ENCODE assay signal across 1 cellular context in the genomic region with DNA sequence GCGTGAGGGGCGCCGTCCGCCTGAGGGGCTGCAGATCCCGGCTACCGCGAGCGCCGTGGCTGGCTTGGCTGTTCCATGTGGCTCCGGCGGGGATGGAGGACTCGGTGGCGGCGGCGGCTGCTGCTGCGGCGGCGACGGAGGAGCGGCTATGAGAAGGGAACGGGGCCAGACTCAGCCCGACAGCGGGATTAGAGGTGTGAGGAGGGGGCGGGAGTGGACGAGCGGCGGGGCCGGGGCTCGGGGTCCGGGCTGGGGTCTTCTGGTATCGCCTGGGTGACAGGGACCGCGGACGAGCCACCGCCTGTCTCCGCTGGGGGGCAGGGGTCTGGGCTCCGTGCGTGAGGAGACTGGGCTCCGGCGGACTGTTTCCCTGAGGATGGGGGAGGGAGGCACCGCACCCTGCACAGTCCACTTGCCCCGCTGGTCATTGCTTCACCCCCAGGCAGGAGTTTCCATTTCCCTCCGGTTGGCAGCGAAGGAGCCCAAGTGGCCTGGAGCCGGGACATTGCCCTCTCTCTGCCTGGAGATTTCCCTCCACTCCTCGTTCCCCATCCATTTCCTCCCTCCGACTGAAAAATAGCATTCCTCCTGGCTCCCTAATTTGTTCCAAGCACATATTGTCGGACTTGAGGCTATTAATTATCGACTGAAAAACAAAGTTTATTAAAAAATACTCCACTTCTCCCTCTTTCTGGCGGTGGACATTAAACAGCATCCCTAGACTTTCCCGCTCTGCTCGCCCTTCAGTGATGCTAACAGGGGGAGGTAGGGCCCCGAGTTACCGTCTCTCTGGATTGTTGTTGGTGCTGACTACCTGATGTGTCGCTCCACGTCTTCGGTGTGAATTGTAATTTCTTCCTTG.
A peak's percentile ranks its signal among the peaks of the same experiment; 100 is the strongest.
TF ChIP-seq lines count a peak whose summit lies in the region.

No MANE protein-coding gene starts in this region.

TF ChIP-seq in HepG2, 621 proteins besides CTCF, POLR2A, EP300 and RAD21 (continued from another document and continues in another):
- TF ChIP-seq, protein P1, sequence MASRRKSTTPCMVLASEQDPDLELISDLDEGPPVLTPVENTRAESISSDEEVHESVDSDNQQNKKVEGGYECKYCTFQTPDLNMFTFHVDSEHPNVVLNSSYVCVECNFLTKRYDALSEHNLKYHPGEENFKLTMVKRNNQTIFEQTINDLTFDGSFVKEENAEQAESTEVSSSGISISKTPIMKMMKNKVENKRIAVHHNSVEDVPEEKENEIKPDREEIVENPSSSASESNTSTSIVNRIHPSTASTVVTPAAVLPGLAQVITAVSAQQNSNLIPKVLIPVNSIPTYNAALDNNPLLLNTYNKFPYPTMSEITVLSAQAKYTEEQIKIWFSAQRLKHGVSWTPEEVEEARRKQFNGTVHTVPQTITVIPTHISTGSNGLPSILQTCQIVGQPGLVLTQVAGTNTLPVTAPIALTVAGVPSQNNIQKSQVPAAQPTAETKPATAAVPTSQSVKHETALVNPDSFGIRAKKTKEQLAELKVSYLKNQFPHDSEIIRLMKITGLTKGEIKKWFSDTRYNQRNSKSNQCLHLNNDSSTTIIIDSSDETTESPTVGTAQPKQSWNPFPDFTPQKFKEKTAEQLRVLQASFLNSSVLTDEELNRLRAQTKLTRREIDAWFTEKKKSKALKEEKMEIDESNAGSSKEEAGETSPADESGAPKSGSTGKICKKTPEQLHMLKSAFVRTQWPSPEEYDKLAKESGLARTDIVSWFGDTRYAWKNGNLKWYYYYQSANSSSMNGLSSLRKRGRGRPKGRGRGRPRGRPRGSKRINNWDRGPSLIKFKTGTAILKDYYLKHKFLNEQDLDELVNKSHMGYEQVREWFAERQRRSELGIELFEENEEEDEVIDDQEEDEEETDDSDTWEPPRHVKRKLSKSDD (CRISPR knock-in tag; IDR thresholded peaks at IDR 0.05; ENCODE audit: low read depth) = no peak
- peak; percentile 63 for TF ChIP-seq ZFY (CRISPR knock-in tag; IDR thresholded peaks at IDR 0.05)
- TF ChIP-seq, protein P2, sequence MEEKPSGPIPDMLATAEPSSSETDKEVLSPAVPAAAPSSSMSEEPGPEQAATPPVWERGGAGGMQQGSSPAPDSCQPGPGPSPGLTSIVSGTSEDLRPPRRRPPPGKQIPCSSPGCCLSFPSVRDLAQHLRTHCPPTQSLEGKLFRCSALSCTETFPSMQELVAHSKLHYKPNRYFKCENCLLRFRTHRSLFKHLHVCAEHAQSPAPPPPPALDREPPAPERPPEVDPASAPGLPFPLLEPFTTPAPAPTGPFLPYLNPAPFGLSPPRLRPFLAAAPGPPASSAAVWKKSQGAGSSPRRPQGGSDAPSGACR (CRISPR knock-in tag; IDR thresholded peaks at IDR 0.05) = no peak
- TF ChIP-seq SIN3A (IDR thresholded peaks at IDR 0.05; ENCODE audit: borderline replicate concordance, low read depth, low read length) = peak; percentile 70; the same call in 1 of the 2 replicates
- TF ChIP-seq SSRP1 (CRISPR knock-in tag; IDR thresholded peaks at IDR 0.05) = peak; percentile 98
- TF ChIP-seq, protein P3, sequence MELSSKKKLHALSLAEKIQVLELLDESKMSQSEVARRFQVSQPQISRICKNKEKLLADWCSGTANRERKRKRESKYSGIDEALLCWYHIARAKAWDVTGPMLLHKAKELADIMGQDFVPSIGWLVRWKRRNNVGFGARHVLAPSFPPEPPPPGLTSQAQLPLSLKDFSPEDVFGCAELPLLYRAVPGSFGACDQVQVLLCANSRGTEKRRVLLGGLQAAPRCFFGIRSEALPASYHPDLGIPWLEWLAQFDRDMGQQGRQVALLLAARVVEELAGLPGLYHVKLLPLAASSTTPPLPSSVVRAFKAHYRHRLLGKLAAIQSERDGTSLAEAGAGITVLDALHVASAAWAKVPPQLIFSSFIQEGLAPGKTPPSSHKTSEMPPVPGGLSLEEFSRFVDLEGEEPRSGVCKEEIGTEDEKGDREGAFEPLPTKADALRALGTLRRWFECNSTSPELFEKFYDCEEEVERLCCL (CRISPR knock-in tag; IDR thresholded peaks at IDR 0.05; ENCODE audit: borderline replicate concordance) = no peak
- no peak for TF ChIP-seq NONO (IDR thresholded peaks at IDR 0.05)
- TF ChIP-seq NONO (CRISPR knock-in tag; conservative IDR thresholded peaks at IDR 0.05) = peak; percentile 28
- TF ChIP-seq KMT2B (CRISPR knock-in tag; IDR thresholded peaks at IDR 0.05) = peak; percentile 19; the same call in 1 of the 2 replicates
- 0 out of 2 replicates have a peak, but pooled peaks have one; percentile 14 for TF ChIP-seq ATF7-NPFF (CRISPR knock-in tag; IDR thresholded peaks at IDR 0.05; ENCODE audit: low read depth)
- 0 out of 2 replicates have a peak, but pooled peaks have one; percentile 68 for TF ChIP-seq TEAD2 (CRISPR knock-in tag; IDR thresholded peaks at IDR 0.05)
- TF ChIP-seq ZFP37 (CRISPR knock-in tag; IDR thresholded peaks at IDR 0.05; ENCODE audit: borderline replicate concordance) = no peak
- TF ChIP-seq MTF1 (CRISPR knock-in tag; IDR thresholded peaks at IDR 0.05) = no peak
- 0 out of 2 replicates have a peak, but pooled peaks have one; percentile 9 for TF ChIP-seq ZNF335 (CRISPR knock-in tag; IDR thresholded peaks at IDR 0.05)
- TF ChIP-seq RBM39 (IDR thresholded peaks at IDR 0.05; ENCODE audit: low read depth, low read length, poor library complexity, severe bottlenecking) = no peak
- TF ChIP-seq ZNF101 (CRISPR knock-in tag; IDR thresholded peaks at IDR 0.05; ENCODE audit: borderline replicate concordance, low read depth) = no peak
- peak; percentile 66 for TF ChIP-seq ZNF292 (CRISPR knock-in tag; IDR thresholded peaks at IDR 0.05; ENCODE audit: borderline replicate concordance, low read depth)
- TF ChIP-seq NR1H2 (CRISPR knock-in tag; IDR thresholded peaks at IDR 0.05; ENCODE audit: borderline replicate concordance, low read depth) = 0 out of 2 replicates have a peak, but pooled peaks have one; percentile 53
- 0 out of 2 replicates have a peak, but pooled peaks have one; percentile 25 for TF ChIP-seq E2F5 (CRISPR knock-in tag; conservative IDR thresholded peaks at IDR 0.05)
- no peak for TF ChIP-seq ARNTL (CRISPR knock-in tag; IDR thresholded peaks at IDR 0.05)
- no peak for TF ChIP-seq ZNF749 (CRISPR knock-in tag; IDR thresholded peaks at IDR 0.05; ENCODE audit: borderline replicate concordance)
- no peak for TF ChIP-seq ZNF430 (CRISPR knock-in tag; IDR thresholded peaks at IDR 0.05)
- TF ChIP-seq PPARG (CRISPR knock-in tag; conservative IDR thresholded peaks at IDR 0.05) = 0 out of 2 replicates have a peak, but pooled peaks have one; percentile 19
- TF ChIP-seq HNRNPH1 (optimal IDR thresholded peaks at IDR 0.05; ENCODE audit: low read depth, low read length) = peak; percentile 7
- no peak for TF ChIP-seq PRMT3 (CRISPR knock-in tag; IDR thresholded peaks at IDR 0.05; ENCODE audit: borderline replicate concordance, low read depth)
- no peak for TF ChIP-seq ZNF383 (CRISPR knock-in tag; IDR thresholded peaks at IDR 0.05; ENCODE audit: borderline replicate concordance)
- TF ChIP-seq TFE3 (CRISPR knock-in tag; IDR thresholded peaks at IDR 0.05) = no peak; the same call in none of the 2 replicates
- peak; percentile 66; the same call in 1 of the 2 replicates for TF ChIP-seq SP4 (CRISPR knock-in tag; IDR thresholded peaks at IDR 0.05)
- TF ChIP-seq HOXA3 (CRISPR knock-in tag; IDR thresholded peaks at IDR 0.05) = peak; percentile 45
- peak; percentile 55 for TF ChIP-seq FOSL2 (CRISPR knock-in tag; IDR thresholded peaks at IDR 0.05)
- peak; percentile 31; the same call in 1 of the 2 replicates for TF ChIP-seq RFXANK (CRISPR knock-in tag; IDR thresholded peaks at IDR 0.05)
- no peak for TF ChIP-seq TOE1 (CRISPR knock-in tag; IDR thresholded peaks at IDR 0.05)
- peak; percentile 45 for TF ChIP-seq MAX (IDR thresholded peaks at IDR 0.05)
- TF ChIP-seq MAZ (IDR thresholded peaks at IDR 0.05; ENCODE audit: borderline replicate concordance, low read depth, low read length) = peak; percentile 47; the same call in 1 of the 2 replicates
- peak; percentile 64; the same call in 1 of the 2 replicates for TF ChIP-seq MAZ (CRISPR knock-in tag; IDR thresholded peaks at IDR 0.05; ENCODE audit: low read depth)
- peak; percentile 45; the same call in 1 of the 2 replicates for TF ChIP-seq ZSCAN9 (CRISPR knock-in tag; IDR thresholded peaks at IDR 0.05; ENCODE audit: borderline replicate concordance)
- peak; percentile 91 for TF ChIP-seq BRD4 (CRISPR knock-in tag; IDR thresholded peaks at IDR 0.05)
- no peak for TF ChIP-seq ZNF530 (CRISPR knock-in tag; IDR thresholded peaks at IDR 0.05; ENCODE audit: low read depth)
- TF ChIP-seq, protein P4, sequence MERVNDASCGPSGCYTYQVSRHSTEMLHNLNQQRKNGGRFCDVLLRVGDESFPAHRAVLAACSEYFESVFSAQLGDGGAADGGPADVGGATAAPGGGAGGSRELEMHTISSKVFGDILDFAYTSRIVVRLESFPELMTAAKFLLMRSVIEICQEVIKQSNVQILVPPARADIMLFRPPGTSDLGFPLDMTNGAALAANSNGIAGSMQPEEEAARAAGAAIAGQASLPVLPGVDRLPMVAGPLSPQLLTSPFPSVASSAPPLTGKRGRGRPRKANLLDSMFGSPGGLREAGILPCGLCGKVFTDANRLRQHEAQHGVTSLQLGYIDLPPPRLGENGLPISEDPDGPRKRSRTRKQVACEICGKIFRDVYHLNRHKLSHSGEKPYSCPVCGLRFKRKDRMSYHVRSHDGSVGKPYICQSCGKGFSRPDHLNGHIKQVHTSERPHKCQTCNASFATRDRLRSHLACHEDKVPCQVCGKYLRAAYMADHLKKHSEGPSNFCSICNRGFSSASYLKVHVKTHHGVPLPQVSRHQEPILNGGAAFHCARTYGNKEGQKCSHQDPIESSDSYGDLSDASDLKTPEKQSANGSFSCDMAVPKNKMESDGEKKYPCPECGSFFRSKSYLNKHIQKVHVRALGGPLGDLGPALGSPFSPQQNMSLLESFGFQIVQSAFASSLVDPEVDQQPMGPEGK (CRISPR knock-in tag; IDR thresholded peaks at IDR 0.05) = peak; percentile 75
- peak; percentile 60; the same call in 1 of the 2 replicates for TF ChIP-seq ISL2 (CRISPR knock-in tag; IDR thresholded peaks at IDR 0.05)
- no peak for TF ChIP-seq ZNF329 (CRISPR knock-in tag; IDR thresholded peaks at IDR 0.05; ENCODE audit: low read depth)
- TF ChIP-seq ZBTB34 (CRISPR knock-in tag; IDR thresholded peaks at IDR 0.05) = 0 out of 2 replicates have a peak, but pooled peaks have one; percentile 14
- peak; percentile 56; the same call in 1 of the 2 replicates for TF ChIP-seq BORCS8-MEF2B (CRISPR knock-in tag; IDR thresholded peaks at IDR 0.05)
- TF ChIP-seq ZNF232 (CRISPR knock-in tag; IDR thresholded peaks at IDR 0.05; ENCODE audit: borderline replicate concordance) = no peak
- peak; percentile 68; the same call in 1 of the 2 replicates for TF ChIP-seq ZNF12 (CRISPR knock-in tag; IDR thresholded peaks at IDR 0.05)
- TF ChIP-seq, protein P5, sequence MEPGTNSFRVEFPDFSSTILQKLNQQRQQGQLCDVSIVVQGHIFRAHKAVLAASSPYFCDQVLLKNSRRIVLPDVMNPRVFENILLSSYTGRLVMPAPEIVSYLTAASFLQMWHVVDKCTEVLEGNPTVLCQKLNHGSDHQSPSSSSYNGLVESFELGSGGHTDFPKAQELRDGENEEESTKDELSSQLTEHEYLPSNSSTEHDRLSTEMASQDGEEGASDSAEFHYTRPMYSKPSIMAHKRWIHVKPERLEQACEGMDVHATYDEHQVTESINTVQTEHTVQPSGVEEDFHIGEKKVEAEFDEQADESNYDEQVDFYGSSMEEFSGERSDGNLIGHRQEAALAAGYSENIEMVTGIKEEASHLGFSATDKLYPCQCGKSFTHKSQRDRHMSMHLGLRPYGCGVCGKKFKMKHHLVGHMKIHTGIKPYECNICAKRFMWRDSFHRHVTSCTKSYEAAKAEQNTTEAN (CRISPR knock-in tag; conservative IDR thresholded peaks at IDR 0.05) = 0 out of 2 replicates have a peak, but pooled peaks have one; percentile 15
- TF ChIP-seq TEAD3 (CRISPR knock-in tag; optimal IDR thresholded peaks at IDR 0.05; ENCODE audit: borderline replicate concordance) = peak; percentile 46
- peak; percentile 89; the same call in 1 of the 2 replicates for TF ChIP-seq ZNF776 (CRISPR knock-in tag; IDR thresholded peaks at IDR 0.05)
- 0 out of 2 replicates have a peak, but pooled peaks have one; percentile 25 for TF ChIP-seq ZNF674 (CRISPR knock-in tag; IDR thresholded peaks at IDR 0.05; ENCODE audit: low read depth)
